ENCODE assay signal across 14 cellular contexts in genomic region chr11:134762248-134763029, GRCh38.
A peak's percentile ranks its signal among the peaks of the same experiment; 100 is the strongest.
DNase-seq lines count a peak whose midpoint lies in the region; TF ChIP-seq lines count a peak whose summit lies in the region.
"Had no signal": no experiment of that assay in that cellular context is flagged by ENCODE, and none has a peak within 500 bp of the region (broad histone marks: within the 10 kb centered on the region; RNA-seq: fewer than 3 reads in every experiment).

No MANE protein-coding gene starts in this region.

- peak; percentile 11 for DNase-seq in activated CD4-positive, alpha-beta T cell treated with anti-CD3 and anti-CD28 coated beads, Interleukin-2, amount 10 ng/mL, durations not matched to agents 7 days and 5 days
- no peak for DNase-seq in activated CD4-positive, alpha-beta T cell treated with anti-CD3 and anti-CD28 coated beads for 1 hour
- DNase-seq in activated T-helper 2 cell treated with anti-CD3 and anti-CD28 coated beads, Interferon-gamma antibody, Interleukin-2, Interleukin-4, amounts not matched to agents 10 μg/mL and 5 μg/mL and 100 μg/mL, durations not matched to agents 14 hours and 24 hours and 36 hours (ENCODE audit: low spot score), result no peak
- DNase-seq in hepatic stellate cell (ENCODE audit: low spot score) (peak; percentile 44), progenitor cell of endocrine pancreas (ENCODE audit: low spot score, unreplicated experiment) (no peak), NCI-H2171 (lab: John Stamatoyannopoulos, UW) (no peak), NCI-H1436 (lab: John Stamatoyannopoulos, UW) (no peak)
- DNase-seq: activated CD4-positive, alpha-beta T cell treated with anti-CD3 and anti-CD28 coated beads for 4 hours; left cardiac atrium; NCI-H2107; SHP77 treated with DMSO at 0.1 percent for 48 hours had no signal

- no peaks in the 10 kb centered on the region for H3K4me1 Mint-ChIP-seq in activated CD4-positive, alpha-beta T cell treated with anti-CD3 and anti-CD28 coated beads, Interleukin-2, amount 10 ng/mL, durations not matched to agents 7 days and 5 days
- H3K4me1 Mint-ChIP-seq in activated T-helper 2 cell treated with anti-CD3 and anti-CD28 coated beads, Interferon-gamma antibody, Interleukin-2, Interleukin-4, amounts not matched to agents 10 μg/mL and 5 μg/mL and 100 μg/mL, durations not matched to agents 14 hours and 24 hours and 36 hours (ENCODE audit: low read depth), result no peaks in the 10 kb centered on the region
- peaks cover 5% of the 10 kb centered on the region for H3K4me1 Mint-ChIP-seq in progenitor cell of endocrine pancreas (ENCODE audit: low read depth)

- no peak for TF ChIP-seq CTCF in progenitor cell of endocrine pancreas (IDR thresholded peaks at IDR 0.05; ENCODE audit: unreplicated experiment)

- CTCF ChIA-PET in activated CD4-positive, alpha-beta T cell treated with anti-CD3 and anti-CD28 coated beads, Interleukin-2, amount 10 ng/mL, durations not matched to agents 7 days and 5 days (lab: Charles Lee), result no interaction called here

- WGBS in thymus, result 68% methylated on average over 59 of the region's 59 CpGs

- H3K4me1 ChIP-seq in thymus (ENCODE audit: control insufficient read depth, insufficient read depth, low read length), result no peaks in the 10 kb centered on the region
- H3K4me1 ChIP-seq: parathyroid adenoma, tibial nerve had no signal

- POLR2A ChIA-PET in activated CD4-positive, alpha-beta T cell treated with anti-CD3 and anti-CD28 coated beads, Interleukin-2, amount 10 ng/mL, durations not matched to agents 7 days and 5 days (lab: Charles Lee), result no interaction called here

- H3K9me3 Mint-ChIP-seq in activated CD4-positive, alpha-beta T cell treated with anti-CD3 and anti-CD28 coated beads, Interleukin-2, amount 10 ng/mL, durations not matched to agents 7 days and 5 days, result no peaks in the 10 kb centered on the region
- no peaks in the 10 kb centered on the region for H3K9me3 Mint-ChIP-seq in activated T-helper 2 cell treated with anti-CD3 and anti-CD28 coated beads, Interferon-gamma antibody, Interleukin-2, Interleukin-4, amounts not matched to agents 10 μg/mL and 5 μg/mL and 100 μg/mL, durations not matched to agents 14 hours and 24 hours and 36 hours
- H3K9me3 Mint-ChIP-seq in progenitor cell of endocrine pancreas (ENCODE audit: low read depth), result no peaks in the 10 kb centered on the region

- no peaks in the 10 kb centered on the region for H3K36me3 ChIP-seq in thymus (ENCODE audit: control insufficient read depth, insufficient read depth)
- H3K36me3 ChIP-seq: tibial nerve had no signal

- H3K27me3 ChIP-seq in thymus (ENCODE audit: control insufficient read depth, insufficient read depth), result no peaks in the 10 kb centered on the region
- H3K27me3 ChIP-seq: tibial nerve had no signal

- H3K27ac Mint-ChIP-seq in activated CD4-positive, alpha-beta T cell treated with anti-CD3 and anti-CD28 coated beads, Interleukin-2, amount 10 ng/mL, durations not matched to agents 7 days and 5 days, result no peak overlapping the region
- no peak overlapping the region for H3K27ac Mint-ChIP-seq in activated T-helper 2 cell treated with anti-CD3 and anti-CD28 coated beads, Interferon-gamma antibody, Interleukin-2, Interleukin-4, amounts not matched to agents 10 μg/mL and 5 μg/mL and 100 μg/mL, durations not matched to agents 14 hours and 24 hours and 36 hours
- no peak overlapping the region for H3K27ac Mint-ChIP-seq in progenitor cell of endocrine pancreas

- H3K27me3 Mint-ChIP-seq in activated CD4-positive, alpha-beta T cell treated with anti-CD3 and anti-CD28 coated beads, Interleukin-2, amount 10 ng/mL, durations not matched to agents 7 days and 5 days, result no peaks in the 10 kb centered on the region
- no peaks in the 10 kb centered on the region for H3K27me3 Mint-ChIP-seq in activated T-helper 2 cell treated with anti-CD3 and anti-CD28 coated beads, Interferon-gamma antibody, Interleukin-2, Interleukin-4, amounts not matched to agents 10 μg/mL and 5 μg/mL and 100 μg/mL, durations not matched to agents 14 hours and 24 hours and 36 hours (ENCODE audit: low read depth)
- H3K27me3 Mint-ChIP-seq in progenitor cell of endocrine pancreas, result peaks cover 46% of the 10 kb centered on the region

- no peaks in the 10 kb centered on the region for H3K36me3 Mint-ChIP-seq in activated CD4-positive, alpha-beta T cell treated with anti-CD3 and anti-CD28 coated beads, Interleukin-2, amount 10 ng/mL, durations not matched to agents 7 days and 5 days (ENCODE audit: low read depth)
- no peaks in the 10 kb centered on the region for H3K36me3 Mint-ChIP-seq in activated T-helper 2 cell treated with anti-CD3 and anti-CD28 coated beads, Interferon-gamma antibody, Interleukin-2, Interleukin-4, amounts not matched to agents 10 μg/mL and 5 μg/mL and 100 μg/mL, durations not matched to agents 14 hours and 24 hours and 36 hours (ENCODE audit: low read depth)
- H3K36me3 Mint-ChIP-seq in progenitor cell of endocrine pancreas (ENCODE audit: insufficient read depth), result no peaks in the 10 kb centered on the region

- peak overlapping the region; percentile 63 for H3K4me3 Mint-ChIP-seq in activated CD4-positive, alpha-beta T cell treated with anti-CD3 and anti-CD28 coated beads, Interleukin-2, amount 10 ng/mL, durations not matched to agents 7 days and 5 days
- H3K4me3 Mint-ChIP-seq in activated T-helper 2 cell treated with anti-CD3 and anti-CD28 coated beads, Interferon-gamma antibody, Interleukin-2, Interleukin-4, amounts not matched to agents 10 μg/mL and 5 μg/mL and 100 μg/mL, durations not matched to agents 14 hours and 24 hours and 36 hours (ENCODE audit: low read depth), result peak overlapping the region; percentile 66
- no peak overlapping the region for H3K4me3 Mint-ChIP-seq in progenitor cell of endocrine pancreas (ENCODE audit: low read depth)

- intact Hi-C loops in activated T-helper 2 cell treated with anti-CD3 and anti-CD28 coated beads, Interferon-gamma antibody, Interleukin-2, Interleukin-4, amounts not matched to agents 10 μg/mL and 5 μg/mL and 100 μg/mL, durations not matched to agents 14 hours and 24 hours and 36 hours (cut with micrococcal nuclease), result no loop called here

- no peaks in the 10 kb centered on the region for H3K9me3 ChIP-seq in thymus (ENCODE audit: control insufficient read depth)

- H3K4me3 ChIP-seq in thymus (ENCODE audit: low read length), result peak overlapping the region; percentile 2

- no peak overlapping the region for H3K27ac ChIP-seq in thymus (ENCODE audit: low read depth)
- H3K27ac ChIP-seq: parathyroid adenoma, tibial nerve had no signal

Comparison
In these comparisons a context has a peak if more than half of its experiments do, and no peak if none do; other contexts are left out.
1. DNase-seq: peak in activated CD4-positive, alpha-beta T cell treated with anti-CD3 and anti-CD28 coated beads, Interleukin-2, amount 10 ng/mL, durations not matched to agents 7 days and 5 days (single experiment) and hepatic stellate cell (single experiment); none in activated CD4-positive, alpha-beta T cell treated with anti-CD3 and anti-CD28 coated beads for 1 hour (single experiment), activated T-helper 2 cell treated with anti-CD3 and anti-CD28 coated beads, Interferon-gamma antibody, Interleukin-2, Interleukin-4, amounts not matched to agents 10 μg/mL and 5 μg/mL and 100 μg/mL, durations not matched to agents 14 hours and 24 hours and 36 hours (single experiment), progenitor cell of endocrine pancreas (single experiment), NCI-H2171 (single experiment) and NCI-H1436 (single experiment).